In genomic region chr16:88811850-88812736, GRCh38 we compare ENCODE assay signal across 8 cellular contexts. TPM values are rescaled to one million over a fixed set of nuclear protein-coding genes. Genes with fewer than 3 reads are reported as not detected.
DNase-seq lines count a peak whose midpoint lies in the region; ATAC-seq and TF ChIP-seq lines count a peak whose summit lies in the region.

A gene with protein sequence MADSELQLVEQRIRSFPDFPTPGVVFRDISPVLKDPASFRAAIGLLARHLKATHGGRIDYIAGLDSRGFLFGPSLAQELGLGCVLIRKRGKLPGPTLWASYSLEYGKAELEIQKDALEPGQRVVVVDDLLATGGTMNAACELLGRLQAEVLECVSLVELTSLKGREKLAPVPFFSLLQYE (minus strand): TSS chr16:88811928. CDS start chr16:88811899, 29 bp downstream.

- H3K36me3 ChIP-seq in mammary epithelial cell (ENCODE audit: insufficient read depth, low read length) (peaks cover 13% of the 10 kb centered on the region), smooth muscle cell (ENCODE audit: low read depth) (no peaks in the 10 kb centered on the region)

- dilution Hi-C loops in mammary epithelial cell (cut with HindIII; ENCODE audit: low sequenced_read_pairs): no loop called here

- H3K4me1 ChIP-seq in mammary epithelial cell (ENCODE audit: insufficient read depth, low read length) (peaks cover 31% of the 10 kb centered on the region), smooth muscle cell (ENCODE audit: low read depth) (peaks cover 10% of the 10 kb centered on the region)

- peak; percentile 63 for ATAC-seq in GM18907 (IDR thresholded peaks at IDR 0.05; ENCODE audit: unreplicated experiment)
- peak; percentile 68 for ATAC-seq in HG03139 (IDR thresholded peaks at IDR 0.05; ENCODE audit: unreplicated experiment)

- H3K27ac ChIP-seq in AG04450 (ENCODE audit: low read depth, low read length): peak within 1 kb of the TSS; percentile 87
- H3K27ac ChIP-seq in mammary epithelial cell (ENCODE audit: insufficient read depth, low read depth, low read length): peak within 1 kb of the TSS; percentile 14
- H3K27ac ChIP-seq in smooth muscle cell (ENCODE audit: low read depth): peak within 1 kb of the TSS; percentile 70

- H3K4me2 ChIP-seq in mammary epithelial cell (ENCODE audit: insufficient read depth, low read depth, low read length): peak within 1 kb of the TSS; percentile 93
- peak within 1 kb of the TSS; percentile 93 for H3K4me2 ChIP-seq in smooth muscle cell

- peaks cover 35% of the 10 kb centered on the region for H3K79me2 ChIP-seq in mammary epithelial cell (ENCODE audit: insufficient read depth, low read length)
- H3K79me2 ChIP-seq in smooth muscle cell (ENCODE audit: low read depth): no peaks in the 10 kb centered on the region

- H3K4me3 ChIP-seq in AG04450 (ENCODE audit: low read depth, low read length) (peak within 1 kb of the TSS; percentile 84), WI38 (ENCODE audit: low read depth, low read length) (peak within 1 kb of the TSS; percentile 65), mammary epithelial cell (replicated peaks in 1 of 3; ENCODE audit: insufficient read depth in 1 of 3, low read depth in 2 of 3, low read length in 3 of 3) (peak within 1 kb of the TSS; percentile 50 to 69 (median 67)), smooth muscle cell (peak within 1 kb of the TSS; percentile 65)

- POLR2A ChIA-PET in AG04450 (lab: Yijun Ruan, JAX): interaction anchor here (0.7 to 1.8 kb wide), 8 partner anchors 9 to 242 kb away, joined by 3 to 6 read pairs (median 4); partner anchors contain the start of genes GALNS, PIEZO1, TRAPPC2L and ZC3H18

- no peaks in the 10 kb centered on the region for H3F3A ChIP-seq in smooth muscle cell (ENCODE audit: low read depth)

- no peaks in the 10 kb centered on the region; the same call in 1 of the 2 replicates for H3K9me3 ChIP-seq in AG04450 (ENCODE audit: control insufficient read depth, insufficient read depth, low read length)
- H3K9me3 ChIP-seq in mammary epithelial cell (replicated peaks; ENCODE audit: insufficient read depth, low read length): no peaks in the 10 kb centered on the region
- no peaks in the 10 kb centered on the region for H3K9me3 ChIP-seq in smooth muscle cell (replicated peaks; ENCODE audit: low read depth)

- no TSS peak for BruUV-seq in mammary epithelial cell (replicated peaks; lab: Mats Ljungman, UMichigan)

- peak within 1 kb of the TSS; percentile 49 for H3K9ac ChIP-seq in mammary epithelial cell (ENCODE audit: insufficient read depth, low read length)
- H3K9ac ChIP-seq in smooth muscle cell (ENCODE audit: low read depth): peak within 1 kb of the TSS; percentile 59

- peak within 1 kb of the TSS; percentile 70 for H2AFZ ChIP-seq in mammary epithelial cell (ENCODE audit: low read depth, low read length)
- H2AFZ ChIP-seq in smooth muscle cell (ENCODE audit: low read depth): peak within 1 kb of the TSS; percentile 78

- intact Hi-C loops in mammary epithelial cell (cut with micrococcal nuclease): loop anchor here (1.0 kb wide), 2 partner anchors 45 to 355 kb away; partner anchors contain the start of gene TRAPPC2L

- in situ Hi-C loops in mammary epithelial cell (cut with MboI; ENCODE audit: low sequenced_read_pairs in 2 of 2): loop anchor here (10.0 to 25.0 kb wide), 2 partner anchors 350 to 353 kb away; partner anchors contain the start of gene CDH15 (in 1 of the 2)

- peak; percentile 30; the same call in 1 of the 2 replicates for TF ChIP-seq CTCF in AG04450 (IDR thresholded peaks at IDR 0.05; ENCODE audit: low read depth, low read length)
- TF ChIP-seq CTCF in WI38 (IDR thresholded peaks at IDR 0.05; ENCODE audit: low read depth, low read length): peak; percentile 17; the same call in 1 of the 2 replicates
- peak in 1 of 2 donors; percentile 38 for TF ChIP-seq CTCF in mammary epithelial cell (conservative IDR thresholded peaks at IDR 0.05 in 1 of 2, IDR thresholded peaks at IDR 0.05 in 1 of 2; ENCODE audit: extremely low read depth in 1 of 2, insufficient read depth in 1 of 2, low read depth in 1 of 2, low read length in 2 of 2)
- TF ChIP-seq CTCF in smooth muscle cell (IDR thresholded peaks at IDR 0.05; ENCODE audit: borderline replicate concordance, insufficient read depth, poor library complexity, severe bottlenecking): peak; percentile 12

- no peaks in the 10 kb centered on the region for H3K27me3 ChIP-seq in AG04450 (ENCODE audit: control insufficient read depth, insufficient read depth, low read length)
- H3K27me3 ChIP-seq in mammary epithelial cell (ENCODE audit: insufficient read depth, low read length): no peaks in the 10 kb centered on the region
- H3K27me3 ChIP-seq in smooth muscle cell (ENCODE audit: low read depth): no peaks in the 10 kb centered on the region

- DNase-seq in AG04450 (ENCODE audit: low read depth, low spot score) (peak; percentile 90), NCI-H2196 treated with DMSO at 0.1 percent for 48 hours (lab: John Stamatoyannopoulos, UW; ENCODE audit: unreplicated experiment) (peak; percentile 57), mammary epithelial cell (peak; percentile 91), iPS-NIHi7 (ENCODE audit: extremely low spot score) (peak; percentile 93), smooth muscle cell (lab: John Stamatoyannopoulos, UW; ENCODE audit: unreplicated experiment) (peak; percentile 93)

- WGBS in mammary epithelial cell (ENCODE audit: low coverage, missing lambda C conversion rate): 2% methylated on average over 20 of the region's 83 CpGs
- WGBS in smooth muscle cell (ENCODE audit: low lambda C conversion rate): 2% methylated on average over 62 of the region's 83 CpGs

- CTCF ChIA-PET in AG04450 (lab: Charles Lee): interaction anchor here (0.6 to 2.3 kb wide), 7 partner anchors 45 to 355 kb away, joined by 3 to 9 read pairs (median 4); partner anchors contain the start of gene TRAPPC2L
- CTCF ChIA-PET in mammary epithelial cell (lab: Charles Lee; ENCODE audit: low non-redundant PET): no interaction called here

- H4K20me1 ChIP-seq in mammary epithelial cell (ENCODE audit: insufficient read depth, low read length) (no peaks in the 10 kb centered on the region), smooth muscle cell (ENCODE audit: low read depth) (peaks cover 9% of the 10 kb centered on the region)

RNA-seq across cellular contexts. Expression of the gene that starts here (rescaled TPM):
- polyA plus RNA-seq in AG04450 (2011; rRNA removed): 66.8 and 107 TPM in 2 replicates
- polyA minus RNA-seq in AG04450 (2011; rRNA and poly(A)+ RNA removed): 23.2 and 28.7 TPM in 2 replicates
- 100 to 1,000 TPM in 1 of 2 donors, 10 to 100 TPM in 1; 51.5 to 136 TPM for total RNA-seq in mammary epithelial cell
- 145 TPM for polyA plus RNA-seq in mammary epithelial cell
- polyA minus RNA-seq in mammary epithelial cell: 63.6 TPM
- 72.5 and 143 TPM in 2 replicates for total RNA-seq in smooth muscle cell
- polyA plus RNA-seq in smooth muscle cell: 200 and 216 TPM in 2 replicates

Comparison
In these comparisons a context has a peak if more than half of its experiments do, and no peak if none do; other contexts are left out.
1. Peak in every context shown above with its lines: DNase-seq, ATAC-seq, H3K4me3 ChIP-seq and H3K27ac ChIP-seq.
2. H3K27ac ChIP-seq: peak in every context shown above with its lines; median percentile 87 in AG04450; 70 in smooth muscle cell; 14 in mammary epithelial cell.